ENCODE assay signal across 1 cellular context in genomic region chr4:184538023-184538599, GRCh38.
TF ChIP-seq lines count a peak whose summit lies in the region.

No MANE protein-coding gene starts in this region.

TF ChIP-seq in HepG2, 621 proteins besides CTCF, POLR2A, EP300 and RAD21 (continued from another document and continues in another):
- TF ChIP-seq ATF6 (CRISPR knock-in tag; conservative IDR thresholded peaks at IDR 0.05) = 0 out of 2 replicates have a peak, but pooled peaks have one; percentile 70
- 0 out of 2 replicates have a peak, but pooled peaks have one; percentile 42 for TF ChIP-seq ZNF850 (CRISPR knock-in tag; conservative IDR thresholded peaks at IDR 0.05)
- TF ChIP-seq IRF2 (CRISPR knock-in tag; IDR thresholded peaks at IDR 0.05) = peak; percentile 60; the same call in 1 of the 2 replicates
- no peak for TF ChIP-seq KDM6A (CRISPR knock-in tag; IDR thresholded peaks at IDR 0.05; ENCODE audit: low read depth)
- no peak for TF ChIP-seq CHD2 (IDR thresholded peaks at IDR 0.05; ENCODE audit: low read depth, low read length)
- TF ChIP-seq SNRNP70 (IDR thresholded peaks at IDR 0.05; ENCODE audit: low read depth, low read length) = no peak
- no peak for TF ChIP-seq ZNF407 (CRISPR knock-in tag; IDR thresholded peaks at IDR 0.05; ENCODE audit: not compliant biosample characterization)
- TF ChIP-seq ZNF574 (CRISPR knock-in tag; IDR thresholded peaks at IDR 0.05) = 0 out of 2 replicates have a peak, but pooled peaks have one; percentile 3
- no peak for TF ChIP-seq JUNB (CRISPR knock-in tag; IDR thresholded peaks at IDR 0.05; ENCODE audit: borderline replicate concordance)
- peak; percentile 12; the same call in 1 of the 2 replicates for TF ChIP-seq ZNF567 (CRISPR knock-in tag; IDR thresholded peaks at IDR 0.05; ENCODE audit: borderline replicate concordance)
- 0 out of 2 replicates have a peak, but pooled peaks have one; percentile 11 for TF ChIP-seq RARA (CRISPR knock-in tag; IDR thresholded peaks at IDR 0.05)
- TF ChIP-seq DBP (CRISPR knock-in tag; IDR thresholded peaks at IDR 0.05; ENCODE audit: not compliant biosample characterization) = no peak
- TF ChIP-seq ZNF615 (CRISPR knock-in tag; IDR thresholded peaks at IDR 0.05; ENCODE audit: borderline replicate concordance) = no peak
- peak; percentile 24; the same call in 1 of the 2 replicates for TF ChIP-seq ZNF777 (CRISPR knock-in tag; IDR thresholded peaks at IDR 0.05)
- TF ChIP-seq ZSCAN30 (CRISPR knock-in tag; IDR thresholded peaks at IDR 0.05) = 0 out of 2 replicates have a peak, but pooled peaks have one; percentile 30
- TF ChIP-seq PAXIP1 (CRISPR knock-in tag; conservative IDR thresholded peaks at IDR 0.05) = peak; percentile 11; the same call in 1 of the 2 replicates
- peak; percentile 31; the same call in 1 of the 2 replicates for TF ChIP-seq FOXO1 (CRISPR knock-in tag; IDR thresholded peaks at IDR 0.05)
- 0 out of 2 replicates have a peak, but pooled peaks have one; percentile 2 for TF ChIP-seq MYC (CRISPR knock-in tag; IDR thresholded peaks at IDR 0.05; ENCODE audit: borderline replicate concordance)
- no peak for TF ChIP-seq PHF5A (CRISPR knock-in tag; IDR thresholded peaks at IDR 0.05; ENCODE audit: low read depth, unreplicated experiment)
- 0 out of 2 replicates have a peak, but pooled peaks have one; percentile 77 for TF ChIP-seq CENPBD1 (CRISPR knock-in tag; IDR thresholded peaks at IDR 0.05; ENCODE audit: borderline replicate concordance, low read depth)
- TF ChIP-seq ZSCAN21 (CRISPR knock-in tag; IDR thresholded peaks at IDR 0.05; ENCODE audit: borderline replicate concordance) = no peak
- no peak for TF ChIP-seq ZNF770 (CRISPR knock-in tag; IDR thresholded peaks at IDR 0.05)
- TF ChIP-seq YY1 (IDR thresholded peaks at IDR 0.05; ENCODE audit: insufficient read depth, insufficient replicate concordance, low read depth, low read length) = peak; percentile 2
- TF ChIP-seq KDM5A (IDR thresholded peaks at IDR 0.05; ENCODE audit: borderline replicate concordance, low read length) = peak; percentile 51; the same call in 1 of the 2 replicates
- peak; percentile 92 for TF ChIP-seq SMC3 (IDR thresholded peaks at IDR 0.05; ENCODE audit: low read length)
- peak; percentile 42; the same call in 1 of the 2 replicates for TF ChIP-seq MED1 (CRISPR knock-in tag; IDR thresholded peaks at IDR 0.05)
- TF ChIP-seq ZUFSP (CRISPR knock-in tag; IDR thresholded peaks at IDR 0.05; ENCODE audit: borderline replicate concordance) = no peak
- TF ChIP-seq XRCC5 (optimal IDR thresholded peaks at IDR 0.05; ENCODE audit: low read length) = peak; percentile 31
- no peak for TF ChIP-seq ZNF296 (CRISPR knock-in tag; conservative IDR thresholded peaks at IDR 0.05)
